12 cellular contexts compared by ENCODE assay signal in genomic region chr3:12558706-12559105, GRCh38. TPM values are rescaled to one million over a fixed set of nuclear protein-coding genes. Genes with fewer than 3 reads are reported as not detected.
DNase-seq lines count a peak whose midpoint lies in the region; ATAC-seq, FAIRE-seq and TF ChIP-seq lines count a peak whose summit lies in the region.
"Had no signal": no experiment of that assay in that cellular context is flagged by ENCODE, and none has a peak within 500 bp of the region (broad histone marks: within the 10 kb centered on the region; RNA-seq: fewer than 3 reads in every experiment).

No MANE protein-coding gene starts in this region.

- H3K27ac ChIP-seq in SK-N-SH (ENCODE audit: low read depth in 2 of 2, low read length in 1 of 2) (no peak overlapping the region), gastrocnemius medialis (peak overlapping the region; percentile 96 to 99 (median 98))
- H3K27ac ChIP-seq: testis had no signal

- in situ Hi-C loops in gastrocnemius medialis (cut with MboI; ENCODE audit: low sequenced_read_pairs in 4 of 4), result loop anchor here in 1 of 4 donors (25.0 kb wide), 1 partner anchor 154 kb away; no protein-coding TSS in a partner anchor

- no peak for TF ChIP-seq EP300 in SK-N-SH (IDR thresholded peaks at IDR 0.05; ENCODE audit: borderline replicate concordance in 1 of 2, low read depth in 1 of 2, low read length in 1 of 2)

- H3K9ac ChIP-seq in SK-N-SH, result peak overlapping the region; percentile 87; the same call in 1 of the 2 replicates
- H3K9ac ChIP-seq in NT2/D1 (ENCODE audit: insufficient read length, low read depth), result peak overlapping the region; percentile 15

- H3K4me2 ChIP-seq in SK-N-SH, result peak overlapping the region; percentile 74

- FAIRE-seq in H54 (lab: Jason Lieb, UNC), result no peak

- POLR2A ChIA-PET in SK-N-SH (lab: Yijun Ruan, JAX), result interaction anchor here (0.7 kb wide), 1 partner anchor 39 kb away, joined by 3 read pairs; no protein-coding TSS in a partner anchor

- DNase-seq in SK-N-SH, result no peak
- DNase-seq in NT2/D1 (ENCODE audit: low read depth, low spot score), result no peak
- DNase-seq in epithelial cell of esophagus (ENCODE audit: low read depth), result no peak
- no peak for DNase-seq in gastrocnemius medialis
- no peak for DNase-seq in hippocampal formation (lab: John Stamatoyannopoulos, UW)
- DNase-seq in H54 (ENCODE audit: insufficient read length, low spot score), result no peak
- DNase-seq in BE2C, result no peak
- DNase-seq: 8988T, SHP77, testis had no signal

- WGBS in SK-N-SH (ENCODE audit: low lambda C conversion rate), result 89% methylated on average over 4 of the region's 4 CpGs

- H2AFZ ChIP-seq in SK-N-SH (ENCODE audit: low read depth), result no peak overlapping the region

- TF ChIP-seq CTCF in SK-N-SH (IDR thresholded peaks at IDR 0.05) (no peak), epithelial cell of esophagus (IDR thresholded peaks at IDR 0.05; ENCODE audit: insufficient read depth, low read depth, low read length, missing control alignments) (no peak), gastrocnemius medialis (IDR thresholded peaks at IDR 0.05 in 4 of 5, conservative IDR thresholded peaks at IDR 0.05 in 1 of 5) (no peak), BE2C (IDR thresholded peaks at IDR 0.05; ENCODE audit: low read depth, low read length) (no peak)

- no peak for TF ChIP-seq RAD21 in SK-N-SH (IDR thresholded peaks at IDR 0.05; ENCODE audit: low read length)

- peak overlapping the region; percentile 92 to 94; a peak in 2 of 4 replicates for H3K4me3 ChIP-seq in SK-N-SH (ENCODE audit: low read depth in 2 of 2, low read length in 1 of 2)
- no peak overlapping the region for H3K4me3 ChIP-seq in NT2/D1 (ENCODE audit: insufficient read length, low read depth)
- peak overlapping the region; percentile 89 for H3K4me3 ChIP-seq in epithelial cell of esophagus (ENCODE audit: low read length)
- peak overlapping the region in 3 of 4 donors; percentile 89 to 99 (median 99) for H3K4me3 ChIP-seq in gastrocnemius medialis
- H3K4me3 ChIP-seq in BE2C (ENCODE audit: low read depth, low read length), result no peak overlapping the region; the same call in 1 of the 2 replicates
- H3K4me3 ChIP-seq: testis had no signal

- no peaks in the 10 kb centered on the region for H3K9me3 ChIP-seq in SK-N-SH
- no peaks in the 10 kb centered on the region for H3K9me3 ChIP-seq in NT2/D1 (ENCODE audit: insufficient read depth, low read length)
- no peaks in the 10 kb centered on the region for H3K9me3 ChIP-seq in gastrocnemius medialis
- no peaks in the 10 kb centered on the region for H3K9me3 ChIP-seq in BE2C
- H3K9me3 ChIP-seq: testis had no signal

- H3F3A ChIP-seq in SK-N-SH (replicated peaks; ENCODE audit: insufficient read depth), result no peaks in the 10 kb centered on the region

- H3K4me1 ChIP-seq in SK-N-SH (ENCODE audit: control insufficient read depth in 1 of 2, insufficient read depth in 2 of 2, low read depth in 1 of 2, low read length in 1 of 2) (peaks cover 8 to 16% of the 10 kb centered on the region in 2 experiments; a peak in 3 of 4 replicates), NT2/D1 (ENCODE audit: insufficient read depth, insufficient read length) (peaks cover 4% of the 10 kb centered on the region), gastrocnemius medialis (peaks cover 62 to 71% of the 10 kb centered on the region in 2 donors), BE2C (no peaks in the 10 kb centered on the region)

- no peaks in the 10 kb centered on the region for H3K27me3 ChIP-seq in SK-N-SH (ENCODE audit: insufficient read depth)
- peaks cover 27% of the 10 kb centered on the region for H3K27me3 ChIP-seq in NT2/D1 (ENCODE audit: insufficient read depth, insufficient read length)
- peaks cover 8 to 11% (median 10%) of the 10 kb centered on the region in 3 donors for H3K27me3 ChIP-seq in gastrocnemius medialis
- no peaks in the 10 kb centered on the region for H3K27me3 ChIP-seq in BE2C
- H3K27me3 ChIP-seq: testis had no signal

- CTCF ChIA-PET in SK-N-SH (lab: Yijun Ruan, JAX), result interaction anchor here (1.1 to 1.3 kb wide), 2 partner anchors 18 to 57 kb away, joined by 3 to 4 read pairs; no protein-coding TSS in a partner anchor

- ATAC-seq in SK-N-SH treated with all-trans-retinoic acid at 6 μM for 48 hours (no peak), gastrocnemius medialis (no peak)

- no peaks in the 10 kb centered on the region for H3K36me3 ChIP-seq in SK-N-SH (replicated peaks in 1 of 2; ENCODE audit: control insufficient read depth in 1 of 2, insufficient read depth in 2 of 2, low read length in 1 of 2)
- no peaks in the 10 kb centered on the region for H3K36me3 ChIP-seq in NT2/D1 (ENCODE audit: insufficient read depth, insufficient read length, low read length)
- H3K36me3 ChIP-seq in gastrocnemius medialis, result no peaks in the 10 kb centered on the region
- H3K36me3 ChIP-seq in BE2C, result no peaks in the 10 kb centered on the region

- peaks cover 67% of the 10 kb centered on the region for H3K79me2 ChIP-seq in SK-N-SH (ENCODE audit: insufficient read depth)

- H3K9me2 ChIP-seq in SK-N-SH, result no peaks in the 10 kb centered on the region

- intact Hi-C loops in gastrocnemius medialis (cut with DNase I; ENCODE audit: low total_unique reads), result loop anchor here (5.0 kb wide), 1 partner anchor 149 kb away; no protein-coding TSS in a partner anchor

- peaks cover 54% of the 10 kb centered on the region for H4K20me1 ChIP-seq in SK-N-SH (ENCODE audit: insufficient read depth)

- TF ChIP-seq POLR2A in gastrocnemius medialis (IDR thresholded peaks at IDR 0.05), result no peak
- TF ChIP-seq POLR2A in H54 (IDR thresholded peaks at IDR 0.05; ENCODE audit: low read depth, low read length), result no peak

TF ChIP-seq in SK-N-SH, 30 proteins besides CTCF, POLR2A, EP300 and RAD21 (continues in another document):
- no peak for TF ChIP-seq RFX5 (IDR thresholded peaks at IDR 0.05; ENCODE audit: low read length)
- TF ChIP-seq RCOR1 (IDR thresholded peaks at IDR 0.05; ENCODE audit: low read length), result no peak
- TF ChIP-seq, protein P1, sequence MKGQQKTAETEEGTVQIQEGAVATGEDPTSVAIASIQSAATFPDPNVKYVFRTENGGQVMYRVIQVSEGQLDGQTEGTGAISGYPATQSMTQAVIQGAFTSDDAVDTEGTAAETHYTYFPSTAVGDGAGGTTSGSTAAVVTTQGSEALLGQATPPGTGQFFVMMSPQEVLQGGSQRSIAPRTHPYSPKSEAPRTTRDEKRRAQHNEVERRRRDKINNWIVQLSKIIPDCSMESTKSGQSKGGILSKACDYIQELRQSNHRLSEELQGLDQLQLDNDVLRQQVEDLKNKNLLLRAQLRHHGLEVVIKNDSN (IDR thresholded peaks at IDR 0.05; ENCODE audit: borderline replicate concordance, low read depth), result no peak
- TF ChIP-seq EZH2phosphoT487 (IDR thresholded peaks at IDR 0.05; ENCODE audit: borderline replicate concordance, low read depth), result no peak
- no peak for TF ChIP-seq RXRA (IDR thresholded peaks at IDR 0.05; ENCODE audit: borderline replicate concordance, low read depth)
- no peak for TF ChIP-seq JUND (IDR thresholded peaks at IDR 0.05)
- no peak for TF ChIP-seq NFIC (IDR thresholded peaks at IDR 0.05; ENCODE audit: borderline replicate concordance)
- no peak for TF ChIP-seq CHD2 (IDR thresholded peaks at IDR 0.05; ENCODE audit: low read length, partially characterized antibody)
- TF ChIP-seq SIN3A (IDR thresholded peaks at IDR 0.05; ENCODE audit: borderline replicate concordance, low read depth, low read length), result no peak
- no peak for TF ChIP-seq MXI1 (IDR thresholded peaks at IDR 0.05; ENCODE audit: low read depth, low read length)
- TF ChIP-seq FOXM1 (IDR thresholded peaks at IDR 0.05; ENCODE audit: low read depth), result no peak
- no peak for TF ChIP-seq TEAD4 (IDR thresholded peaks at IDR 0.05; ENCODE audit: borderline replicate concordance, insufficient read depth)
- TF ChIP-seq SMC3 (IDR thresholded peaks at IDR 0.05; ENCODE audit: low read depth, low read length), result no peak
- TF ChIP-seq MEF2A (IDR thresholded peaks at IDR 0.05; ENCODE audit: borderline replicate concordance, low read depth), result no peak

TF ChIP-seq in SK-N-SH treated with all-trans-retinoic acid at 6 μM for 48 hours, 23 proteins besides CTCF, POLR2A, EP300 and RAD21 (continues in another document):
- TF ChIP-seq POU6F1 (CRISPR knock-in tag; IDR thresholded peaks at IDR 0.05; ENCODE audit: borderline replicate concordance, low read depth), result no peak
- no peak for TF ChIP-seq BACH2 (CRISPR knock-in tag; IDR thresholded peaks at IDR 0.05; ENCODE audit: borderline replicate concordance)
- no peak for TF ChIP-seq TCF4 (CRISPR knock-in tag; IDR thresholded peaks at IDR 0.05; ENCODE audit: borderline replicate concordance)
- TF ChIP-seq GLIS3 (CRISPR knock-in tag; IDR thresholded peaks at IDR 0.05), result no peak
- TF ChIP-seq ISL1 (CRISPR knock-in tag; IDR thresholded peaks at IDR 0.05), result no peak
- TF ChIP-seq ZNF565 (CRISPR knock-in tag; conservative IDR thresholded peaks at IDR 0.05; ENCODE audit: low read depth), result no peak

RNA-seq across cellular contexts. Expression of gene MKRN2, which starts 1.8 kb away (rescaled TPM):
- polyA plus RNA-seq in SK-N-SH (2012; rRNA removed), result 29.8 and 39.6 TPM in 2 replicates
- polyA plus RNA-seq in SK-N-SH (2012; cell fraction: cytosol; rRNA removed), result 29.3 and 35.0 TPM in 2 replicates
- polyA plus RNA-seq in SK-N-SH (2012; cell fraction: nucleus; rRNA removed), result 21.0 and 29.3 TPM in 2 replicates
- total RNA-seq in gastrocnemius medialis, result 10 to 100 TPM; 14.8 to 29.9 (median 25.1) TPM
- polyA plus RNA-seq in BE2C (2012; ENCODE audit: insufficient read depth, insufficient read length, low read depth), result 49.9 TPM

RNA-seq across cellular contexts. Expression of gene MKRN2OS, which starts 13.4 kb away (rescaled TPM):
- not detected in 2 replicates for polyA plus RNA-seq in SK-N-SH (2012; rRNA removed)
- polyA plus RNA-seq in SK-N-SH (2012; cell fraction: cytosol; rRNA removed), result not detected in 2 replicates
- polyA plus RNA-seq in SK-N-SH (2012; cell fraction: nucleus; rRNA removed), result not detected in 2 replicates
- under 1 TPM in 1 of 4 donors, not detected in 3; 0.95 TPM for total RNA-seq in gastrocnemius medialis
- polyA plus RNA-seq in BE2C (2012; ENCODE audit: insufficient read depth, insufficient read length, low read depth), result 0.49 TPM
- total RNA-seq: glomerular endothelial cell, testis had no signal

Comparison
In these comparisons a context has a peak if more than half of its experiments do, and no peak if none do; other contexts are left out.
1. H3K27ac ChIP-seq: peak in gastrocnemius medialis (4 of 4); none in SK-N-SH (0 of 2).
2. H3K4me3 ChIP-seq: peak in SK-N-SH (2 of 2), epithelial cell of esophagus (single experiment) and gastrocnemius medialis (3 of 4); none in NT2/D1 (single experiment) and BE2C (single experiment).